ENCODE assay signal across 1 cellular context in genomic region chr3:160754855-160755747, GRCh38.
TF ChIP-seq lines count a peak whose summit lies in the region.

No MANE protein-coding gene starts in this region.

TF ChIP-seq in HepG2, 621 proteins besides CTCF, POLR2A, EP300 and RAD21 (continued from another document and continues in another):
- peak in 1 of 2 experiments; percentile 47; a peak in 1 of 4 replicates for TF ChIP-seq REST (IDR thresholded peaks at IDR 0.05; ENCODE audit: borderline replicate concordance in 1 of 2, low read depth in 1 of 2, low read length in 2 of 2)
- TF ChIP-seq RFX5 (IDR thresholded peaks at IDR 0.05; ENCODE audit: low read depth, low read length) = no peak
- TF ChIP-seq MAF1 (CRISPR knock-in tag; IDR thresholded peaks at IDR 0.05; ENCODE audit: borderline replicate concordance) = no peak
- TF ChIP-seq SP5 (CRISPR knock-in tag; IDR thresholded peaks at IDR 0.05; ENCODE audit: borderline replicate concordance, low read depth) = peak; percentile 64
- no peak for TF ChIP-seq MAFG (CRISPR knock-in tag; IDR thresholded peaks at IDR 0.05)
- TF ChIP-seq ZMYM4 (CRISPR knock-in tag; IDR thresholded peaks at IDR 0.05) = peak; percentile 49; the same call in 1 of the 2 replicates
- 0 out of 2 replicates have a peak, but pooled peaks have one; percentile 7 for TF ChIP-seq ZNF879 (CRISPR knock-in tag; IDR thresholded peaks at IDR 0.05)
- 0 out of 4 replicates have a peak, but pooled peaks of 1 of the 2 experiments have one; percentile 25 for TF ChIP-seq HMGXB4 (CRISPR knock-in tag; IDR thresholded peaks at IDR 0.05; ENCODE audit: borderline replicate concordance in 1 of 2, low read depth in 1 of 2)
- TF ChIP-seq ZSCAN31 (CRISPR knock-in tag; IDR thresholded peaks at IDR 0.05; ENCODE audit: low read depth) = peak; percentile 71; the same call in 1 of the 2 replicates
- peak; percentile 28; the same call in 1 of the 2 replicates for TF ChIP-seq IKZF5 (CRISPR knock-in tag; IDR thresholded peaks at IDR 0.05)
- no peak for TF ChIP-seq AHR (CRISPR knock-in tag; IDR thresholded peaks at IDR 0.05)
- TF ChIP-seq ZSCAN22 (CRISPR knock-in tag; IDR thresholded peaks at IDR 0.05) = no peak
- TF ChIP-seq DMAP1 (CRISPR knock-in tag; IDR thresholded peaks at IDR 0.05) = 0 out of 2 replicates have a peak, but pooled peaks have one; percentile 2
- TF ChIP-seq SPEN (CRISPR knock-in tag; IDR thresholded peaks at IDR 0.05; ENCODE audit: low read depth) = peak; percentile 54; the same call in 1 of the 2 replicates
- no peak for TF ChIP-seq DPF2 (CRISPR knock-in tag; IDR thresholded peaks at IDR 0.05; ENCODE audit: borderline replicate concordance, low read depth)
- TF ChIP-seq RFX1 (IDR thresholded peaks at IDR 0.05) = no peak
- TF ChIP-seq MAX (IDR thresholded peaks at IDR 0.05) = peak; percentile 73
- 0 out of 2 replicates have a peak, but pooled peaks have one; percentile 38 for TF ChIP-seq ZNF446 (CRISPR knock-in tag; IDR thresholded peaks at IDR 0.05)
- TF ChIP-seq ZNF331 (CRISPR knock-in tag; IDR thresholded peaks at IDR 0.05) = 0 out of 2 replicates have a peak, but pooled peaks have one; percentile 36
- TF ChIP-seq SRY (CRISPR knock-in tag; IDR thresholded peaks at IDR 0.05) = peak; percentile 58; the same call in 1 of the 2 replicates
- TF ChIP-seq RELA (CRISPR knock-in tag; IDR thresholded peaks at IDR 0.05) = 0 out of 2 replicates have a peak, but pooled peaks have one; percentile 25
- TF ChIP-seq ATF4 (CRISPR knock-in tag; IDR thresholded peaks at IDR 0.05) = 0 out of 4 replicates have a peak, but pooled peaks of 1 of the 2 experiments have one; percentile 29
- peak; percentile 75; the same call in 1 of the 2 replicates for TF ChIP-seq GLI4 (CRISPR knock-in tag; IDR thresholded peaks at IDR 0.05; ENCODE audit: borderline replicate concordance)
- TF ChIP-seq BCL6 (CRISPR knock-in tag; IDR thresholded peaks at IDR 0.05) = peak; percentile 76
- peak; percentile 74; the same call in 1 of the 2 replicates for TF ChIP-seq ZNF761 (CRISPR knock-in tag; conservative IDR thresholded peaks at IDR 0.05)
- peak; percentile 48; the same call in 1 of the 2 replicates for TF ChIP-seq TBX3 (IDR thresholded peaks at IDR 0.05; ENCODE audit: borderline replicate concordance)
- no peak for TF ChIP-seq ZNF382 (CRISPR knock-in tag; IDR thresholded peaks at IDR 0.05; ENCODE audit: borderline replicate concordance)
- peak; percentile 15; the same call in 1 of the 2 replicates for TF ChIP-seq ZGPAT (CRISPR knock-in tag; IDR thresholded peaks at IDR 0.05)
- no peak for TF ChIP-seq RAD51 (IDR thresholded peaks at IDR 0.05; ENCODE audit: borderline replicate concordance)
- peak; percentile 16 for TF ChIP-seq XRCC5 (optimal IDR thresholded peaks at IDR 0.05; ENCODE audit: low read length)
- peak; percentile 50 for TF ChIP-seq ZNF777 (CRISPR knock-in tag; IDR thresholded peaks at IDR 0.05)
- TF ChIP-seq MXD3 (CRISPR knock-in tag; IDR thresholded peaks at IDR 0.05) = peak; percentile 6
- TF ChIP-seq TOE1 (CRISPR knock-in tag; IDR thresholded peaks at IDR 0.05) = 0 out of 2 replicates have a peak, but pooled peaks have one; percentile 31
- no peak for TF ChIP-seq SP1 (IDR thresholded peaks at IDR 0.05)
- TF ChIP-seq SP1 (CRISPR knock-in tag; IDR thresholded peaks at IDR 0.05) = peak; percentile 63; the same call in 1 of the 2 replicates
- TF ChIP-seq GMEB1 (CRISPR knock-in tag; IDR thresholded peaks at IDR 0.05; ENCODE audit: borderline replicate concordance) = peak; percentile 57; the same call in 1 of the 2 replicates
- TF ChIP-seq ZFP36L1 (CRISPR knock-in tag; IDR thresholded peaks at IDR 0.05) = no peak
- peak; percentile 49; the same call in 1 of the 2 replicates for TF ChIP-seq CREM (IDR thresholded peaks at IDR 0.05)
- TF ChIP-seq CREM (CRISPR knock-in tag; IDR thresholded peaks at IDR 0.05) = no peak
- 0 out of 2 replicates have a peak, but pooled peaks have one; percentile 34 for TF ChIP-seq ZNF501 (CRISPR knock-in tag; IDR thresholded peaks at IDR 0.05)
- TF ChIP-seq CHCHD3 (CRISPR knock-in tag; IDR thresholded peaks at IDR 0.05) = peak; percentile 74
- TF ChIP-seq ZFP82 (CRISPR knock-in tag; IDR thresholded peaks at IDR 0.05; ENCODE audit: borderline replicate concordance) = 0 out of 2 replicates have a peak, but pooled peaks have one; percentile 37
- 0 out of 2 replicates have a peak, but pooled peaks have one; percentile 43 for TF ChIP-seq ZNF577 (CRISPR knock-in tag; IDR thresholded peaks at IDR 0.05; ENCODE audit: borderline replicate concordance, low read depth)
- peak; percentile 60; the same call in 1 of the 2 replicates for TF ChIP-seq PHF8 (CRISPR knock-in tag; IDR thresholded peaks at IDR 0.05)
- no peak for TF ChIP-seq ZSCAN25 (CRISPR knock-in tag; IDR thresholded peaks at IDR 0.05)
- peak; percentile 32; the same call in 1 of the 2 replicates for TF ChIP-seq ERF (CRISPR knock-in tag; IDR thresholded peaks at IDR 0.05)
- 0 out of 2 replicates have a peak, but pooled peaks have one; percentile 16 for TF ChIP-seq FOXK1 (CRISPR knock-in tag; IDR thresholded peaks at IDR 0.05; ENCODE audit: borderline replicate concordance, low read depth)
- TF ChIP-seq HMGXB3 (CRISPR knock-in tag; IDR thresholded peaks at IDR 0.05; ENCODE audit: borderline replicate concordance) = no peak
- TF ChIP-seq MTA1 (CRISPR knock-in tag; IDR thresholded peaks at IDR 0.05; ENCODE audit: borderline replicate concordance) = 0 out of 2 replicates have a peak, but pooled peaks have one; percentile 73
